26 cellular contexts compared by ENCODE assay signal in the genomic region with DNA sequence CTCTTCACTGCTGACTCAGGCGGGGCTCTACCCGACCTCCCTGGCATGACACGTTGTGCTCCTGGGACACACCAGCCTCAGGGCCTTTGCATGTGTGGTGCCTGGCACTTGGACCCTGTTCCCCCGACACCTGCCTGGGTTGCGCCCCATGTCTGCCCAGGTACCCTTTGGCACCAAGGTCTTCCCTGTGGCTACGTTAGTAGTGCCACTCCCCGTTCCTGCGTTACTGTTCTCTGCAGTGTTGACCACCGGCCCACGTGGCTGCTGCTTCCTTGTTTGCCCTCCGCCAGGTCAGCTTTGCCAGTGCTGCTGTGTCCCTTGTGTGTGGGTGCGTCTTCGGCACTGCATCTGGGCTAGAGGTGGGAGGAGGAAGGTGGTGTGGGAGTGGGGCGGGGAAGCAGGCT.
"Had no signal": no experiment of that assay in that cellular context is flagged by ENCODE, and none has a peak within 500 bp of the region (broad histone marks: within the 10 kb centered on the region; RNA-seq: fewer than 3 reads in every experiment).

No MANE protein-coding gene starts in this region.

- H3K4me2 ChIP-seq: smooth muscle cell had no signal

- H3K27me3 Mint-ChIP-seq: activated CD4-positive, alpha-beta T cell treated with anti-CD3 and anti-CD28 coated beads, Interleukin-2, amount 10 ng/mL, durations not matched to agents 7 days and 5 days; activated naive CD8-positive, alpha-beta T cell treated with anti-CD3 and anti-CD28 coated beads for 36 hours; activated T-helper 17 cell treated with anti-CD3 and anti-CD28 coated beads, Interleukin-2, amount 50 U/mL, for 72 hours; natural killer cell treated with Interleukin-12 subunit alpha and Interleukin-12 subunit beta and Interleukin-15 and Interleukin-18, amount 100 ng/mL, for 72 hours; stimulated activated memory B cell treated with anti-CD40 and anti-IgM and Interleukin-4, amounts not matched to agents 10 μg/mL and 1 μg/mL and 100 μg/mL, for 72 hours; T-cell had no signal

- H3K4me3 ChIP-seq: coronary artery, gastroesophageal sphincter, heart left ventricle, smooth muscle cell, stomach, suprapubic skin, tibial nerve had no signal

- H3K27me3 ChIP-seq: gastroesophageal sphincter, heart left ventricle, stomach, suprapubic skin, tibial nerve had no signal

- H3K27ac ChIP-seq: coronary artery, epithelial cell of prostate, gastroesophageal sphincter, heart left ventricle, parathyroid adenoma, stomach, suprapubic skin, tibial nerve, WERI-Rb-1 had no signal

- H3K4me3 Mint-ChIP-seq: activated CD4-positive, alpha-beta T cell treated with anti-CD3 and anti-CD28 coated beads, Interleukin-2, amount 10 ng/mL, durations not matched to agents 7 days and 5 days; activated naive CD8-positive, alpha-beta T cell treated with anti-CD3 and anti-CD28 coated beads for 36 hours; activated T-helper 17 cell treated with anti-CD3 and anti-CD28 coated beads, Interleukin-2, amount 50 U/mL, for 72 hours; endodermal cell; natural killer cell treated with Interleukin-12 subunit alpha and Interleukin-12 subunit beta and Interleukin-15 and Interleukin-18, amount 100 ng/mL, for 72 hours; stimulated activated memory B cell treated with anti-CD40 and anti-IgM and Interleukin-4, amounts not matched to agents 10 μg/mL and 1 μg/mL and 100 μg/mL, for 72 hours; T-cell; T-helper 2 cell treated with Interferon-gamma antibody and Interleukin-4, amounts not matched to agents 5 μg/mL and 100 μg/mL, for 36 hours had no signal

- H2AFZ ChIP-seq: parathyroid adenoma had no signal

- ATAC-seq: activated T-helper 17 cell treated with anti-CD3 and anti-CD28 coated beads, Interleukin-2, amount 50 U/mL, for 72 hours; gastroesophageal sphincter; heart left ventricle; left ventricle myocardium superior; natural killer cell treated with Interleukin-12 subunit alpha and Interleukin-12 subunit beta and Interleukin-15 and Interleukin-18, amount 100 ng/mL, for 72 hours; sciatic nerve; stimulated activated memory B cell treated with anti-CD40 and anti-IgM and Interleukin-4, amounts not matched to agents 10 μg/mL and 1 μg/mL and 100 μg/mL, for 72 hours; T-cell had no signal

- H3K27ac Mint-ChIP-seq: activated CD4-positive, alpha-beta T cell treated with anti-CD3 and anti-CD28 coated beads, Interleukin-2, amount 10 ng/mL, durations not matched to agents 7 days and 5 days; activated naive CD8-positive, alpha-beta T cell treated with anti-CD3 and anti-CD28 coated beads for 36 hours; activated T-helper 17 cell treated with anti-CD3 and anti-CD28 coated beads, Interleukin-2, amount 50 U/mL, for 72 hours; endodermal cell; natural killer cell treated with Interleukin-12 subunit alpha and Interleukin-12 subunit beta and Interleukin-15 and Interleukin-18, amount 100 ng/mL, for 72 hours; stimulated activated memory B cell treated with anti-CD40 and anti-IgM and Interleukin-4, amounts not matched to agents 10 μg/mL and 1 μg/mL and 100 μg/mL, for 72 hours; T-cell; T-helper 2 cell treated with Interferon-gamma antibody and Interleukin-4, amounts not matched to agents 5 μg/mL and 100 μg/mL, for 36 hours had no signal

- H3K9me3 Mint-ChIP-seq: activated CD4-positive, alpha-beta T cell treated with anti-CD3 and anti-CD28 coated beads, Interleukin-2, amount 10 ng/mL, durations not matched to agents 7 days and 5 days; activated naive CD8-positive, alpha-beta T cell treated with anti-CD3 and anti-CD28 coated beads for 36 hours; activated T-helper 17 cell treated with anti-CD3 and anti-CD28 coated beads, Interleukin-2, amount 50 U/mL, for 72 hours; endodermal cell; natural killer cell treated with Interleukin-12 subunit alpha and Interleukin-12 subunit beta and Interleukin-15 and Interleukin-18, amount 100 ng/mL, for 72 hours; stimulated activated memory B cell treated with anti-CD40 and anti-IgM and Interleukin-4, amounts not matched to agents 10 μg/mL and 1 μg/mL and 100 μg/mL, for 72 hours; T-cell; T-helper 2 cell treated with Interferon-gamma antibody and Interleukin-4, amounts not matched to agents 5 μg/mL and 100 μg/mL, for 36 hours had no signal

- H3K4me1 ChIP-seq: gastroesophageal sphincter, parathyroid adenoma, stomach, suprapubic skin, tibial nerve had no signal

- FAIRE-seq: astrocyte, islet of Langerhans had no signal

- DNase-seq: activated CD4-positive, alpha-beta T cell treated with anti-CD3 and anti-CD28 coated beads, Interleukin-2, amount 10 ng/mL, durations not matched to agents 7 days and 5 days; activated CD4-positive, CD25-positive, alpha-beta regulatory T cell treated with anti-CD3 and anti-CD28 coated beads, Interleukin-2, amount 50 U/mL, for 72 hours; activated naive CD8-positive, alpha-beta T cell treated with anti-CD3 and anti-CD28 coated beads for 36 hours; activated T-cell treated with anti-CD3 and anti-CD28 coated beads, Interleukin-2, amount 50 U/mL, for 1 hour; endodermal cell; heart left ventricle; left ventricle myocardium superior; mammary epithelial cell; stimulated activated CD4-positive, alpha-beta T cell treated with anti-CD3 and anti-CD28 coated beads, Interleukin-15, amount 100 ng/mL, for 24 hours; stomach; T-cell; WERI-Rb-1 had no signal

- H3K9me3 ChIP-seq: gastroesophageal sphincter, heart left ventricle, stomach, suprapubic skin, tibial nerve had no signal

- H3K9ac ChIP-seq: parathyroid adenoma had no signal

- H3K4me1 Mint-ChIP-seq: activated CD4-positive, alpha-beta T cell treated with anti-CD3 and anti-CD28 coated beads, Interleukin-2, amount 10 ng/mL, durations not matched to agents 7 days and 5 days; activated naive CD8-positive, alpha-beta T cell treated with anti-CD3 and anti-CD28 coated beads for 36 hours; endodermal cell; stimulated activated memory B cell treated with anti-CD40 and anti-IgM and Interleukin-4, amounts not matched to agents 10 μg/mL and 1 μg/mL and 100 μg/mL, for 72 hours; T-cell had no signal
